ENCODE assay signal across 8 cellular contexts in genomic region chr1:201042663-201043461, GRCh38. TPM values are rescaled to one million over a fixed set of nuclear protein-coding genes. Genes with fewer than 3 reads are reported as not detected.
DNase-seq lines count a peak whose midpoint lies in the region; ATAC-seq and TF ChIP-seq lines count a peak whose summit lies in the region.

No MANE protein-coding gene starts in this region.

- no peak for TF ChIP-seq POLR2A in gastrocnemius medialis (IDR thresholded peaks at IDR 0.05)

- H3K4me3 ChIP-seq in right atrium auricular region (no peak overlapping the region), gastrocnemius medialis (no peak overlapping the region)

- peak; percentile 77 to 85 for ATAC-seq in gastrocnemius medialis
- ATAC-seq in GM19463 (IDR thresholded peaks at IDR 0.05; ENCODE audit: unreplicated experiment): no peak

- peak; percentile 85 for DNase-seq in DMS 273 (lab: John Stamatoyannopoulos, UW; ENCODE audit: unreplicated experiment)
- DNase-seq in GOT3 (lab: John Stamatoyannopoulos, UW): peak; percentile 80
- peak; percentile 91 for DNase-seq in NCI-H1092 treated with DMSO at 0.1 percent for 48 hours (lab: John Stamatoyannopoulos, UW)
- peak; percentile 27 to 70 (median 49) for DNase-seq in T-helper 1 cell
- DNase-seq in amygdala (lab: John Stamatoyannopoulos, UW): peak in 45 of 56 donors; percentile 22 to 88 (median 57)
- peak; percentile 74 for DNase-seq in right atrium auricular region (ENCODE audit: low spot score)
- peak; percentile 38 to 52 for DNase-seq in gastrocnemius medialis

- H3K27me3 ChIP-seq in right atrium auricular region: no peaks in the 10 kb centered on the region
- H3K27me3 ChIP-seq in gastrocnemius medialis: no peaks in the 10 kb centered on the region

- TF ChIP-seq CTCF in right atrium auricular region (IDR thresholded peaks at IDR 0.05) (peak; percentile 70 to 89), gastrocnemius medialis (IDR thresholded peaks at IDR 0.05 in 4 of 5, conservative IDR thresholded peaks at IDR 0.05 in 1 of 5) (peak; percentile 73 to 86 (median 82))

- H3K9me3 ChIP-seq in right atrium auricular region: no peaks in the 10 kb centered on the region
- no peaks in the 10 kb centered on the region for H3K9me3 ChIP-seq in gastrocnemius medialis

- H3K27ac ChIP-seq in right atrium auricular region (no peak overlapping the region), gastrocnemius medialis (peak overlapping the region; percentile 11 to 44 (median 33))

- H3K36me3 ChIP-seq in right atrium auricular region (no peaks in the 10 kb centered on the region), gastrocnemius medialis (no peaks in the 10 kb centered on the region)

- in situ Hi-C loops in gastrocnemius medialis (cut with MboI; ENCODE audit: low sequenced_read_pairs in 4 of 4): loop anchor here (5.0 to 25.0 kb wide), 3 partner anchors 66 to 431 kb away; partner anchors contain the start of gene KIF14 (in 1 of the 4)

- H3K4me1 ChIP-seq in right atrium auricular region (peaks cover 0 to 4% of the 10 kb centered on the region in 2 donors), gastrocnemius medialis (peaks cover 0 to 6% of the 10 kb centered on the region in 2 donors)

- intact Hi-C loops in gastrocnemius medialis (cut with DNase I; ENCODE audit: low total_unique reads): loop anchor here (1.0 kb wide), 1 partner anchor 71 kb away; no protein-coding TSS in a partner anchor

RNA-seq across cellular contexts. Expression of gene KIF21B, which starts 19.3 kb away (rescaled TPM):
- 1 to 10 TPM in 1 of 2 donors, under 1 TPM in 1; 0.48 to 1.5 TPM for total RNA-seq in right atrium auricular region
- total RNA-seq in gastrocnemius medialis: under 1 TPM; 0.23 to 0.49 (median 0.36) TPM

Comparison
In these comparisons a context has a peak if more than half of its experiments do, and no peak if none do; other contexts are left out.
1. H3K27ac ChIP-seq: peak in gastrocnemius medialis (4 of 4); none in right atrium auricular region (0 of 2).
2. Peak in every context shown above with its lines, with median percentiles within 50 percentile points of each other: DNase-seq.